In the genomic region with DNA sequence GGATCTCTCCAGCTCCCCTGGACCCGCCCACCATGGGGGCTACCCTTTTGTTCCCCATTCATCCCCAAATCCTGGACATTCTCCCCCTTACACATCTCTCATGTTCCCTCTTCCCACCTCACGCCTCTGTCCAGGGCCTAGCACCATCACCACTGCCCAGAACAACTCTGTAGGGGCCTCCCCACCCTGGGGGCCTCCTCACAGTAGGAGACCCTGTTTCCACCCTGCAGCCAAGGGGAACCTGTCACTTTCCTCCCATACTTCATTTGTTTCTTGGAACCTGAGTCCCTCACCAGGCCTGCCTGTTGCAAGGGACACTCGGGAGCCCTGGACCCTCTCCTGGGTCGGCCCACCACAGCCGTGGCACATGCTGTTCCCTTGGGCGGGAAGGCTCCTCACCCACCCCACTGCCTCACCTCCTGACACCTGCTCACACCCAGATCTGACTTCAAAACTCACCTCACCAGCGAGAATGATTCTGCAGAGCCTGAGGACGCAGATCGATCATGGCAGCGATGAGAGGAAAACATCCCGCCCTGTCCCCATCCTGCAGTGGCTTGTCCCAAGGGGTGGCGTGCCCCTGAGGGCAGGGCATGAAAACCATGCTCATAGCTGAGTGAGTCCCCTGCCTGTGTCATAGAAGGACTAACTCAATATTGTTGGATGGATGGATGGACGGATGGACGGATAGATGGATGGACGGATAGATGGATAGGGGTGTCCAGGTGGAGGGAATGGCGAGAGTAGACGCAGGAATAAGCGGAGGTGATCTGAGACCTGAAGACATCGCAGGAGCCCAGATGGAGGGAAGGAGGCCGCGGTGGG, we compare ENCODE assay signal across 17 cellular contexts.
"Had no signal": no experiment of that assay in that cellular context is flagged by ENCODE, and none has a peak within 500 bp of the region (broad histone marks: within the 10 kb centered on the region; RNA-seq: fewer than 3 reads in every experiment).

No MANE protein-coding gene starts in this region.

- H3K4me3 ChIP-seq: dorsolateral prefrontal cortex, pancreas, sigmoid colon, thyroid gland, uterus had no signal

- H3K36me3 Mint-ChIP-seq: activated naive CD8-positive, alpha-beta T cell treated with anti-CD3 and anti-CD28 coated beads, Interleukin-2, amount 10 ng/mL, durations not matched to agents 7 days and 5 days; stimulated activated effector memory CD8-positive, alpha-beta T cell treated with anti-CD3 and anti-CD28 coated beads, Interleukin-12 subunit alpha, Interleukin-12 subunit beta, amount 100 ng/mL, for 72 hours had no signal

- H3K36me3 ChIP-seq: pancreas, sigmoid colon, thyroid gland, uterus had no signal

- H3K9me3 ChIP-seq: pancreas, sigmoid colon, thyroid gland, uterus had no signal

- DNase-seq: activated CD4-positive, alpha-beta T cell treated with anti-CD3 and anti-CD28 coated beads for 4 hours; activated CD8-positive, alpha-beta T cell treated with anti-CD3 and anti-CD28 coated beads for 36 hours; activated effector memory CD4-positive, alpha-beta T cell treated with anti-CD3 and anti-CD28 coated beads, Interleukin-2, amount 50 U/mL, for 16 hours; activated naive CD8-positive, alpha-beta T cell treated with anti-CD3 and anti-CD28 coated beads, Interleukin-2, amount 10 ng/mL, durations not matched to agents 7 days and 5 days; activated T-cell treated with anti-CD3 and anti-CD28 coated beads, Interleukin-2, amount 50 U/mL, for 4 hours; endodermal cell; stimulated activated CD4-positive, alpha-beta T cell treated with anti-CD3 and anti-CD28 coated beads, Interleukin-2, amount 100 ng/mL, for 24 hours; T-helper 2 cell; thyroid gland had no signal

- H3K9me3 Mint-ChIP-seq: activated CD8-positive, alpha-beta T cell treated with anti-CD3 and anti-CD28 coated beads for 36 hours; activated naive CD8-positive, alpha-beta T cell treated with anti-CD3 and anti-CD28 coated beads, Interleukin-2, amount 10 ng/mL, durations not matched to agents 7 days and 5 days; activated T-cell treated with anti-CD3 and anti-CD28 coated beads, Interleukin-2, amount 50 U/mL, for 4 hours; endodermal cell; neural crest cell; stimulated activated effector memory CD8-positive, alpha-beta T cell treated with anti-CD3 and anti-CD28 coated beads, Interleukin-12 subunit alpha, Interleukin-12 subunit beta, amount 100 ng/mL, for 72 hours had no signal

- H3K27me3 Mint-ChIP-seq: activated CD8-positive, alpha-beta T cell treated with anti-CD3 and anti-CD28 coated beads for 36 hours; activated naive CD8-positive, alpha-beta T cell treated with anti-CD3 and anti-CD28 coated beads, Interleukin-2, amount 10 ng/mL, durations not matched to agents 7 days and 5 days had no signal

- H3K27ac Mint-ChIP-seq: activated CD8-positive, alpha-beta T cell treated with anti-CD3 and anti-CD28 coated beads for 36 hours; activated naive CD8-positive, alpha-beta T cell treated with anti-CD3 and anti-CD28 coated beads, Interleukin-2, amount 10 ng/mL, durations not matched to agents 7 days and 5 days; endodermal cell; stimulated activated effector memory CD8-positive, alpha-beta T cell treated with anti-CD3 and anti-CD28 coated beads, Interleukin-12 subunit alpha, Interleukin-12 subunit beta, amount 100 ng/mL, for 72 hours had no signal

- H3K27ac ChIP-seq: pancreas, sigmoid colon, thyroid gland, uterus had no signal

- H3K27me3 ChIP-seq: dorsolateral prefrontal cortex, pancreas, sigmoid colon, thyroid gland, uterus had no signal

- H3K4me1 ChIP-seq: pancreas, sigmoid colon, thyroid gland, uterus had no signal

- FAIRE-seq: frontal cortex, keratinocyte, pancreas had no signal

- H3K4me3 Mint-ChIP-seq: activated CD8-positive, alpha-beta T cell treated with anti-CD3 and anti-CD28 coated beads for 36 hours; activated naive CD8-positive, alpha-beta T cell treated with anti-CD3 and anti-CD28 coated beads, Interleukin-2, amount 10 ng/mL, durations not matched to agents 7 days and 5 days; activated T-cell treated with anti-CD3 and anti-CD28 coated beads, Interleukin-2, amount 50 U/mL, for 4 hours; endodermal cell; neural crest cell; stimulated activated effector memory CD8-positive, alpha-beta T cell treated with anti-CD3 and anti-CD28 coated beads, Interleukin-12 subunit alpha, Interleukin-12 subunit beta, amount 100 ng/mL, for 72 hours had no signal

- H3K4me1 Mint-ChIP-seq: activated naive CD8-positive, alpha-beta T cell treated with anti-CD3 and anti-CD28 coated beads, Interleukin-2, amount 10 ng/mL, durations not matched to agents 7 days and 5 days; endodermal cell; stimulated activated effector memory CD8-positive, alpha-beta T cell treated with anti-CD3 and anti-CD28 coated beads, Interleukin-12 subunit alpha, Interleukin-12 subunit beta, amount 100 ng/mL, for 72 hours had no signal

- ATAC-seq: activated CD8-positive, alpha-beta T cell treated with anti-CD3 and anti-CD28 coated beads for 36 hours; activated T-cell treated with anti-CD3 and anti-CD28 coated beads, Interleukin-2, amount 50 U/mL, for 4 hours; pancreas had no signal
